1 cellular context compared by ENCODE assay signal in the genomic region with DNA sequence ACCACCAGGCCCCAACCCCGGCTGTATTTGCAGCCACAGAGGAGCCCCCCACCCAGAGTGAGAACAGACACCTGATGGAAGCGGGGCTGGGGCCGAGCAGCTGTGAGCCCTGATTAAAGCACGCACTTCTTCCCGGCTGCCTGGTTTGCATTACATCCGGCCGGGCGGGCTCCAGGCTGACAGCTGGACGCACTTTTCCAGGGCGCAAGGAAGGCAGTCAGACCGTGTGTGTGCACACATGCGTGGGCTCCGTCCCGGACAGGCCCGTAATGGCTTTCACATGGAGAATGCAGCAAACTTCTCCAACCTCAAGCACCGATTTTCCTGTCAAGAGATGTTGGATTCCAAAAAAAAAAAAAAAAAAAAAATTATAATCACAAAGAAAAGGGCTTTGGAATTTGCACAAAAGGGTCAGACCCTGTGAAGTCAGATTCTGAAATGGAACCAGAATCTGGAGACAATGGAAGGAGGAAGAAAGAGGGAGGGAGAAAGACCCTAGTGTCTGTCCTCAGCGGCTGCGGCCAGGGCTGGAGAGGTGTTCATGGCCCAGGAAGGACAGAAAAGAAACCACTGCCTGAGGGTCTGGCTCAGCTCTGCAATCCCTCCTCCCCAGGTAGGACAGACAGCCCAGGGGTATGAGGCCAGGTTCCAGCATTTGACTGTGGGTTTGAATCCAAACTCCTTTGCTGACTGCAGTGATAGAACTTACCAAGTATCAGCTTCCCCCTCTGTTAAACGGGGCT.
TF ChIP-seq lines count a peak whose summit lies in the region.

No MANE protein-coding gene starts in this region.

TF ChIP-seq in GM23338, 12 proteins besides CTCF, POLR2A, EP300 and RAD21 (continued from another document):
- TF ChIP-seq, protein P1, sequence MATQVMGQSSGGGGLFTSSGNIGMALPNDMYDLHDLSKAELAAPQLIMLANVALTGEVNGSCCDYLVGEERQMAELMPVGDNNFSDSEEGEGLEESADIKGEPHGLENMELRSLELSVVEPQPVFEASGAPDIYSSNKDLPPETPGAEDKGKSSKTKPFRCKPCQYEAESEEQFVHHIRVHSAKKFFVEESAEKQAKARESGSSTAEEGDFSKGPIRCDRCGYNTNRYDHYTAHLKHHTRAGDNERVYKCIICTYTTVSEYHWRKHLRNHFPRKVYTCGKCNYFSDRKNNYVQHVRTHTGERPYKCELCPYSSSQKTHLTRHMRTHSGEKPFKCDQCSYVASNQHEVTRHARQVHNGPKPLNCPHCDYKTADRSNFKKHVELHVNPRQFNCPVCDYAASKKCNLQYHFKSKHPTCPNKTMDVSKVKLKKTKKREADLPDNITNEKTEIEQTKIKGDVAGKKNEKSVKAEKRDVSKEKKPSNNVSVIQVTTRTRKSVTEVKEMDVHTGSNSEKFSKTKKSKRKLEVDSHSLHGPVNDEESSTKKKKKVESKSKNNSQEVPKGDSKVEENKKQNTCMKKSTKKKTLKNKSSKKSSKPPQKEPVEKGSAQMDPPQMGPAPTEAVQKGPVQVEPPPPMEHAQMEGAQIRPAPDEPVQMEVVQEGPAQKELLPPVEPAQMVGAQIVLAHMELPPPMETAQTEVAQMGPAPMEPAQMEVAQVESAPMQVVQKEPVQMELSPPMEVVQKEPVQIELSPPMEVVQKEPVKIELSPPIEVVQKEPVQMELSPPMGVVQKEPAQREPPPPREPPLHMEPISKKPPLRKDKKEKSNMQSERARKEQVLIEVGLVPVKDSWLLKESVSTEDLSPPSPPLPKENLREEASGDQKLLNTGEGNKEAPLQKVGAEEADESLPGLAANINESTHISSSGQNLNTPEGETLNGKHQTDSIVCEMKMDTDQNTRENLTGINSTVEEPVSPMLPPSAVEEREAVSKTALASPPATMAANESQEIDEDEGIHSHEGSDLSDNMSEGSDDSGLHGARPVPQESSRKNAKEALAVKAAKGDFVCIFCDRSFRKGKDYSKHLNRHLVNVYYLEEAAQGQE (IDR thresholded peaks at IDR 0.05; ENCODE audit: unreplicated experiment), result no peak
- TF ChIP-seq EZH2 (IDR thresholded peaks at IDR 0.05; ENCODE audit: low read depth, unreplicated experiment) (no peak), ZNF331 (CRISPR knock-in tag; IDR thresholded peaks at IDR 0.05; ENCODE audit: low read depth) (no peak), EZH2phosphoT487 (IDR thresholded peaks at IDR 0.05; ENCODE audit: unreplicated experiment) (no peak), ZNF114 (CRISPR knock-in tag; IDR thresholded peaks at IDR 0.05) (no peak)
- TF ChIP-seq, protein P2, sequence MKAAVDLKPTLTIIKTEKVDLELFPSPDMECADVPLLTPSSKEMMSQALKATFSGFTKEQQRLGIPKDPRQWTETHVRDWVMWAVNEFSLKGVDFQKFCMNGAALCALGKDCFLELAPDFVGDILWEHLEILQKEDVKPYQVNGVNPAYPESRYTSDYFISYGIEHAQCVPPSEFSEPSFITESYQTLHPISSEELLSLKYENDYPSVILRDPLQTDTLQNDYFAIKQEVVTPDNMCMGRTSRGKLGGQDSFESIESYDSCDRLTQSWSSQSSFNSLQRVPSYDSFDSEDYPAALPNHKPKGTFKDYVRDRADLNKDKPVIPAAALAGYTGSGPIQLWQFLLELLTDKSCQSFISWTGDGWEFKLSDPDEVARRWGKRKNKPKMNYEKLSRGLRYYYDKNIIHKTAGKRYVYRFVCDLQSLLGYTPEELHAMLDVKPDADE (IDR thresholded peaks at IDR 0.05), result no peak
